ENCODE assay signal across 2 cellular contexts in genomic region chr1:5780324-5780716, GRCh38.
TF ChIP-seq lines count a peak whose summit lies in the region.

No MANE protein-coding gene starts in this region.

TF ChIP-seq in A549, 52 proteins besides CTCF, POLR2A, EP300 and RAD21:
- TF ChIP-seq CEBPB (IDR thresholded peaks at IDR 0.05) = peak; percentile 31 to 72; a peak in 2 of 4 replicates
- no peak for TF ChIP-seq HEYL (CRISPR knock-in tag; IDR thresholded peaks at IDR 0.05)

TF ChIP-seq in IMR-90, 13 proteins besides CTCF, POLR2A, EP300 and RAD21:
- peak; percentile 64 for TF ChIP-seq CEBPB (IDR thresholded peaks at IDR 0.05; ENCODE audit: low read depth, low read length)
- no peak for TF ChIP-seq RCOR1 (IDR thresholded peaks at IDR 0.05; ENCODE audit: insufficient replicate concordance, low read length)
- no peak for TF ChIP-seq MAZ (IDR thresholded peaks at IDR 0.05; ENCODE audit: borderline replicate concordance, low read depth, low read length)
- no peak for TF ChIP-seq CHD1 (IDR thresholded peaks at IDR 0.05; ENCODE audit: low read depth, low read length)
